Comparison of ENCODE assay signal across 21 cellular contexts in the genomic region with DNA sequence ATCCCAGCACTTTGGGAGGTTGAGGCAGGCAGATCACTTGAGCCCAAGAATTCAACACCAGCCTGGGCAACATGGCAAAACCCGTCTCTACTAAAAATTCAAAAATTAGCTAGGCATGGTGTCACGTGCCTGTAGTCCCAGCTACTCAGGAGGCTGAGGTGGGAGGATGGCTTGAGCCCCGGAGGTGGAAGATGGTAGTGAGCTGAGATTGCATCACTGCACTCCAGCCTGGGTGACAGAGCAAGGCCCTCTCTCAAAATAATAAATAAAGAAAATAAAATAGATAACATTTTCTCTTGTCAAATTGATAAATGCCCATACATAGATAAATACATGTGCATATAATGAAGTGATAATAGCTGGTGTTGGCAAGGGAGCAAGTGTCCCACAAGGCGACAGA.
"Had no signal": no experiment of that assay in that cellular context is flagged by ENCODE, and none has a peak within 500 bp of the region (broad histone marks: within the 10 kb centered on the region; RNA-seq: fewer than 3 reads in every experiment).

No MANE protein-coding gene starts in this region.

- DNase-seq: effector memory CD4-positive, alpha-beta T cell; gastrocnemius medialis; glutamatergic neuron; left colon; left ventricle myocardium superior; mesenchymal stem cell; midbrain; pancreas; right cardiac atrium; small intestine; stimulated activated CD4-positive, alpha-beta T cell treated with anti-CD3 and anti-CD28 coated beads, Interleukin-12 subunit alpha, Interleukin-12 subunit beta, amount 100 ng/mL, for 4 hours; stimulated activated naive CD4-positive, alpha-beta T cell; stomach; upper lobe of left lung; uterus had no signal

- H3K27ac Mint-ChIP-seq: natural killer cell treated with Interleukin-12 subunit alpha and Interleukin-12 subunit beta and Interleukin-15 and Interleukin-18, amount 100 ng/mL, for 72 hours; progenitor cell of endocrine pancreas had no signal

- ATAC-seq: gastrocnemius medialis; left colon; left ventricle myocardium superior; natural killer cell treated with Interleukin-12 subunit alpha and Interleukin-12 subunit beta and Interleukin-15 and Interleukin-18, amount 100 ng/mL, for 72 hours; pancreas; right cardiac atrium had no signal

- H3K27me3 Mint-ChIP-seq: progenitor cell of endocrine pancreas had no signal

- H3K36me3 Mint-ChIP-seq: natural killer cell treated with Interleukin-12 subunit alpha and Interleukin-12 subunit beta and Interleukin-15 and Interleukin-18, amount 100 ng/mL, for 72 hours had no signal

- H3K4me3 ChIP-seq: gastrocnemius medialis, lung, neural progenitor cell, pancreas, stomach, thyroid gland, upper lobe of left lung, uterus had no signal

- H3K27ac ChIP-seq: epithelial cell of prostate, gastrocnemius medialis, neural progenitor cell, pancreas, thyroid gland, upper lobe of left lung, uterus had no signal

- H3K4me2 ChIP-seq: neural progenitor cell had no signal

- H3K36me3 ChIP-seq: gastrocnemius medialis, neural progenitor cell, pancreas, stomach, thyroid gland, upper lobe of left lung, uterus had no signal

- H3K4me1 ChIP-seq: gastrocnemius medialis, neural progenitor cell, pancreas, stomach, upper lobe of left lung, uterus had no signal

- H3K27me3 ChIP-seq: gastrocnemius medialis, neural progenitor cell, pancreas, stomach, thyroid gland, upper lobe of left lung, uterus had no signal

- FAIRE-seq: pancreas, small intestine had no signal

- H3K9me3 ChIP-seq: gastrocnemius medialis, pancreas, thyroid gland, upper lobe of left lung, uterus had no signal

- H2AFZ ChIP-seq: neural progenitor cell had no signal

- H3K9me3 Mint-ChIP-seq: natural killer cell treated with Interleukin-12 subunit alpha and Interleukin-12 subunit beta and Interleukin-15 and Interleukin-18, amount 100 ng/mL, for 72 hours had no signal

- H3K4me3 Mint-ChIP-seq: natural killer cell treated with Interleukin-12 subunit alpha and Interleukin-12 subunit beta and Interleukin-15 and Interleukin-18, amount 100 ng/mL, for 72 hours; neural progenitor cell had no signal

- H3K9ac ChIP-seq: neural progenitor cell had no signal
